ENCODE assay signal across 1 cellular context in the genomic region with DNA sequence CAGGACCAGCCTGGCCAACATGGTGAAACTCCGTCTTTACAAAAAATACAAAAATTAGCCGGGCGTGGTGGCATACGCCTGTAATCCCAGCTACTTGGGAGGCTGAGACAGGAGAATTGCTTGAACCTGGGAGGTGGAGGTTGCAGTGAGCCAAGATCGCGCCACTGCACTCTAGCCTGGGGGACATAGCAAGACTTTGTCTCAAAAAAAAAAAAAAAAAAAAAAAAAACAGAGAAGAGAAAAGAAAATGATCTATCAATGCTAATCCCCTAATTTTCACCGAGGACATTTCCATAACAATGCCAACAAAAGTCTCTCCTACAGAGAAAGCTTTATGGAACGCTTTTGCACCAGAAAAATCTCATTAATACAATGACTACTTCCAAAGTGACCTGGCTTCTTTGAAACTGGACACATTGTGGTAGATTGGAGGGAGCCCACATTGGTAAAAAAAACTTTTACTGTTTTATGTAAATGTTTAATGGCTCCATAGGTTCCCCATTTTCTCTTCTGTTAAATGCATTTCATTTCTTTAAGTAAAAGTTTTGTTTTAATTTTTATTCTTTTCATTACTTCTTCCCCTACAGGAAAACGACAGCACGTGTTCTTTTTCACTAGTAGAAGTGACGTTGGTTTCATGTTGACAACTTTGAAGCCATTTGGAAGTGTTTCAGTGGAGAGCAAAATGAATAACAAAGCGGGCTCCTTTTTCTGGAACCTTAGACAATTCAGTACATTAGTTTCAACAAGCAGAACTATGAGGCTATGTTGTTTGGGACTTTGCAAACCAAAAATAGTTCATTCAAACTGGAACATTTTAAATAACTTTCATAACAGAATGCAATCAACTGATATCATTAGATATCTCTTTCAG.
TF ChIP-seq lines count a peak whose summit lies in the region.

No MANE protein-coding gene starts in this region.

TF ChIP-seq in endothelial cell of umbilical vein, 7 proteins besides CTCF, POLR2A, EP300 and RAD21:
- TF ChIP-seq, protein P1, sequence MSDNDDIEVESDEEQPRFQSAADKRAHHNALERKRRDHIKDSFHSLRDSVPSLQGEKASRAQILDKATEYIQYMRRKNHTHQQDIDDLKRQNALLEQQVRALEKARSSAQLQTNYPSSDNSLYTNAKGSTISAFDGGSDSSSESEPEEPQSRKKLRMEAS (IDR thresholded peaks at IDR 0.05; ENCODE audit: insufficient read depth, insufficient read length) = no peak
- no peak for TF ChIP-seq EZH2 (IDR thresholded peaks at IDR 0.05; ENCODE audit: borderline replicate concordance, low read depth, low read length, severe bottlenecking)
- no peak for TF ChIP-seq GATA2 (IDR thresholded peaks at IDR 0.05; ENCODE audit: insufficient read depth, insufficient read length, low read depth, low read length)
- no peak for TF ChIP-seq MYC (IDR thresholded peaks at IDR 0.05; ENCODE audit: low read depth, low read length)
- no peak for TF ChIP-seq JUN (IDR thresholded peaks at IDR 0.05; ENCODE audit: borderline replicate concordance, insufficient read depth, insufficient read length, low read depth)
- no peak for TF ChIP-seq POLR2AphosphoS5 (IDR thresholded peaks at IDR 0.05; ENCODE audit: insufficient read depth, low read depth, low read length)
- no peak for TF ChIP-seq FOS (IDR thresholded peaks at IDR 0.05; ENCODE audit: borderline replicate concordance, insufficient read depth, low read length)
